ENCODE assay signal across 1 cellular context in genomic region chr19:49421039-49421877, GRCh38.
A peak's percentile ranks its signal among the peaks of the same experiment; 100 is the strongest.
TF ChIP-seq lines count a peak whose summit lies in the region.

No MANE protein-coding gene starts in this region.

TF ChIP-seq in Ishikawa, 13 proteins besides CTCF, POLR2A, EP300 and RAD21 (continued from another document):
- TF ChIP-seq REST (IDR thresholded peaks at IDR 0.05; ENCODE audit: low read depth) (no peak), MAX (IDR thresholded peaks at IDR 0.05) (peak; percentile 88)
